ENCODE assay signal across 31 cellular contexts in the genomic region with DNA sequence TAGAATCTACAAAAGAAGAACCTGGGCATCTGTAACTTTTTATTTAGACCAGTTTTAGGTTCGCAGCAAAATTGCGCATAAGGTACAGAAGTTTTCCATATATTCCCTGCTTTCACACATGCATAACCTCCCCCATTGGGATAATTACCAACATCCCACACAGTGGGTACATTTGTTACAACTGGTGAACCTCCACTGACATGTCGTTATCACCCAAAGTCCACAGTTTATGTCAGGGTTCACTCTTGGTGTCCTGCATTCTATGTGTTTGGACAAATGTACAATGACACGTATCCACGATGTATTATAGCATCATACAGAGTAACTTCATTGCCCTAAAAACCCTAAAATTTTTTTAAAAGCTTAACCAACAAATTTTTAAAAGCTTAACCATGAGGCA.
"Had no signal": no experiment of that assay in that cellular context is flagged by ENCODE, and none has a peak within 500 bp of the region (broad histone marks: within the 10 kb centered on the region; RNA-seq: fewer than 3 reads in every experiment).

No MANE protein-coding gene starts in this region.

- FAIRE-seq: islet of Langerhans, kidney, pancreas, small intestine had no signal

- H3K36me3 Mint-ChIP-seq: immature natural killer cell; natural killer cell treated with Interleukin-12 subunit alpha and Interleukin-12 subunit beta and Interleukin-15 and Interleukin-18, amount 100 ng/mL, for 72 hours had no signal

- H3K27me3 Mint-ChIP-seq: naive thymus-derived CD4-positive, alpha-beta T cell; natural killer cell treated with Interleukin-12 subunit alpha and Interleukin-12 subunit beta and Interleukin-15 and Interleukin-18, amount 100 ng/mL, for 72 hours; stimulated activated memory B cell treated with anti-CD40 and anti-IgM and Interleukin-4, amounts not matched to agents 10 μg/mL and 1 μg/mL and 100 μg/mL, for 72 hours had no signal

- H3K27ac ChIP-seq: heart left ventricle, left lung, lower lobe of right lung, pancreas, prostate gland, sigmoid colon, spleen, stomach, thyroid gland, transverse colon, upper lobe of left lung had no signal

- H3K36me3 ChIP-seq: left lung, lower lobe of right lung, pancreas, prostate gland, sigmoid colon, stomach, thyroid gland, transverse colon, upper lobe of left lung had no signal

- DNase-seq: heart left ventricle; hypothalamus; immature natural killer cell; kidney; left colon; left lung; lower lobe of right lung; mammary epithelial cell; midbrain; mucosa of descending colon; naive thymus-derived CD4-positive, alpha-beta T cell; nucleus accumbens; pancreas; posterior cingulate gyrus; retina; right cardiac atrium; sigmoid colon; small intestine; spleen; stimulated activated CD4-positive, alpha-beta T cell treated with anti-CD3 and anti-CD28 coated beads, Interleukin-4, amount 100 ng/mL, for 4 hours; stimulated activated CD8-positive, alpha-beta memory T cell treated with anti-CD3 and anti-CD28 coated beads, Interleukin-4, amount 100 ng/mL, for 48 hours; stimulated activated naive CD8-positive, alpha-beta T cell treated with anti-CD3 and anti-CD28 coated beads, Interleukin-15, Interleukin-2, amounts not matched to agents 100 U/mL and 50 U/mL, for 24 hours; stomach; testis; thyroid gland; transverse colon; upper lobe of left lung had no signal

- ATAC-seq: heart left ventricle; left colon; left lung; lower lobe of right lung; mucosa of descending colon; naive thymus-derived CD4-positive, alpha-beta T cell; natural killer cell treated with Interleukin-12 subunit alpha and Interleukin-12 subunit beta and Interleukin-15 and Interleukin-18, amount 100 ng/mL, for 72 hours; pancreas; right cardiac atrium; stimulated activated memory B cell treated with anti-CD40 and anti-IgM and Interleukin-4, amounts not matched to agents 10 μg/mL and 1 μg/mL and 100 μg/mL, for 72 hours; stimulated activated naive CD8-positive, alpha-beta T cell treated with anti-CD3 and anti-CD28 coated beads, Interleukin-15, Interleukin-2, amounts not matched to agents 100 U/mL and 50 U/mL, for 24 hours had no signal

- H3K4me3 Mint-ChIP-seq: immature natural killer cell; naive thymus-derived CD4-positive, alpha-beta T cell; natural killer cell treated with Interleukin-12 subunit alpha and Interleukin-12 subunit beta and Interleukin-15 and Interleukin-18, amount 100 ng/mL, for 72 hours; stimulated activated memory B cell treated with anti-CD40 and anti-IgM and Interleukin-4, amounts not matched to agents 10 μg/mL and 1 μg/mL and 100 μg/mL, for 72 hours had no signal

- H3K4me1 Mint-ChIP-seq: immature natural killer cell; naive thymus-derived CD4-positive, alpha-beta T cell; stimulated activated memory B cell treated with anti-CD40 and anti-IgM and Interleukin-4, amounts not matched to agents 10 μg/mL and 1 μg/mL and 100 μg/mL, for 72 hours had no signal

- H3K27ac Mint-ChIP-seq: immature natural killer cell; naive thymus-derived CD4-positive, alpha-beta T cell; natural killer cell treated with Interleukin-12 subunit alpha and Interleukin-12 subunit beta and Interleukin-15 and Interleukin-18, amount 100 ng/mL, for 72 hours; stimulated activated memory B cell treated with anti-CD40 and anti-IgM and Interleukin-4, amounts not matched to agents 10 μg/mL and 1 μg/mL and 100 μg/mL, for 72 hours had no signal

- H3K9me3 Mint-ChIP-seq: immature natural killer cell; naive thymus-derived CD4-positive, alpha-beta T cell; natural killer cell treated with Interleukin-12 subunit alpha and Interleukin-12 subunit beta and Interleukin-15 and Interleukin-18, amount 100 ng/mL, for 72 hours had no signal

- H3K4me3 ChIP-seq: heart left ventricle, left lung, lower lobe of right lung, mucosa of descending colon, pancreas, prostate gland, sigmoid colon, spleen, stomach, testis, thyroid gland, transverse colon, upper lobe of left lung had no signal

- H3K4me1 ChIP-seq: pancreas, prostate gland had no signal

- H3K9me3 ChIP-seq: heart left ventricle, left lung, lower lobe of right lung, mucosa of descending colon, pancreas, prostate gland, sigmoid colon, spleen, stomach, testis, thyroid gland, transverse colon, upper lobe of left lung had no signal

- H3K27me3 ChIP-seq: heart left ventricle, left lung, pancreas, sigmoid colon, spleen, stomach, testis, thyroid gland, transverse colon, upper lobe of left lung had no signal
